18 cellular contexts compared by ENCODE assay signal in the genomic region with DNA sequence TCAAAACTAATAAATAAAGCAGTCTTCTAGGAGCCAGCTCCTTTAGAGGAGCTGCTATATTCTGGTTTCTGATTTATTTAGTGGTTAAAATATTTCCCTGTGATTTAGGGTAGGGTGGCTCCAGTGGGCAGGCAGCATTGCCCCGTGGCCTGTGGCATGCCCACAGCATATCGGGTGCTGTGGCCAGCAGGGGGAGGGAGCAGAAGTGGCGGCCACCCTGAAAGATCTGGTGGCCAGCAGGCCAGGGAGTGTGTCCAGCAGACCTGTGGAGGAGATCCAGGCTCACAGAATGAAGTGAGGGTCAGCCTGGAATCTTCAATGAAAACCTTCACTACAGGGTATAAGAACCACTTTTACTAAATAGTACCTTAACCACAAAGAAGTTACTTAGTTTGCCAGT.
"Had no signal": no experiment of that assay in that cellular context is flagged by ENCODE, and none has a peak within 500 bp of the region (broad histone marks: within the 10 kb centered on the region; RNA-seq: fewer than 3 reads in every experiment).

No MANE protein-coding gene starts in this region.

- H3K4me3 ChIP-seq: colonic mucosa, esophagus muscularis mucosa, prostate gland, right lobe of liver, transverse colon had no signal

- H3K4me1 ChIP-seq: colonic mucosa, prostate gland, right lobe of liver, transverse colon had no signal

- H3K27ac ChIP-seq: colonic mucosa, esophagus muscularis mucosa, prostate gland, right lobe of liver, transverse colon had no signal

- ATAC-seq: activated CD8-positive, alpha-beta memory T cell treated with anti-CD3 and anti-CD28 coated beads, Interleukin-2, amount 10 ng/mL, durations not matched to agents 7 days and 5 days; left ventricle myocardium superior; stimulated activated naive CD8-positive, alpha-beta T cell treated with anti-CD3 and anti-CD28 coated beads, Interleukin-15, Interleukin-2, amounts not matched to agents 100 U/mL and 50 U/mL, for 24 hours had no signal

- H3K27me3 ChIP-seq: colonic mucosa, esophagus muscularis mucosa, right lobe of liver, transverse colon had no signal

- H3K9me3 ChIP-seq: colonic mucosa, esophagus muscularis mucosa, prostate gland, right lobe of liver, transverse colon had no signal

- DNase-seq: activated CD4-positive, alpha-beta T cell treated with anti-CD3 and anti-CD28 coated beads for 1 hour; activated CD4-positive, alpha-beta T cell treated with anti-CD3 and anti-CD28 coated beads, Interleukin-2, amount 50 U/mL, for 48 hours; activated CD8-positive, alpha-beta memory T cell treated with anti-CD3 and anti-CD28 coated beads, Interleukin-2, amount 10 ng/mL, durations not matched to agents 7 days and 5 days; activated naive CD4-positive, alpha-beta T cell treated with anti-CD3 and anti-CD28 coated beads, Interleukin-2, amount 50 U/mL, for 16 hours; activated T-cell treated with anti-CD3 and anti-CD28 coated beads, Interleukin-2, amount 50 U/mL, for 24 hours; caudate nucleus; colonic mucosa; hippocampal formation; left ventricle myocardium superior; nucleus accumbens; right lobe of liver; stimulated activated naive CD8-positive, alpha-beta T cell treated with anti-CD3 and anti-CD28 coated beads, Interleukin-15, Interleukin-2, amounts not matched to agents 100 U/mL and 50 U/mL, for 24 hours; T-helper 9 cell; transverse colon had no signal

- FAIRE-seq: astrocyte, keratinocyte had no signal

- H3K36me3 ChIP-seq: colonic mucosa, esophagus muscularis mucosa, prostate gland, right lobe of liver, transverse colon had no signal
